Comparison of ENCODE assay signal across 2 cellular contexts in genomic region chr20:6836821-6837374, GRCh38.
TF ChIP-seq lines count a peak whose summit lies in the region.

No MANE protein-coding gene starts in this region.

TF ChIP-seq in GM23338, 12 proteins besides CTCF, POLR2A, EP300 and RAD21 (continued from another document):
- TF ChIP-seq ZNF462 (CRISPR knock-in tag; IDR thresholded peaks at IDR 0.05): no peak
- no peak for TF ChIP-seq ETS1 (IDR thresholded peaks at IDR 0.05)
- no peak for TF ChIP-seq EZH2phosphoT487 (IDR thresholded peaks at IDR 0.05; ENCODE audit: unreplicated experiment)
- TF ChIP-seq JUNB (IDR thresholded peaks at IDR 0.05; ENCODE audit: unreplicated experiment): no peak
- no peak for TF ChIP-seq EZH2 (IDR thresholded peaks at IDR 0.05; ENCODE audit: low read depth, unreplicated experiment)
- TF ChIP-seq REST (IDR thresholded peaks at IDR 0.05; ENCODE audit: unreplicated experiment): no peak
- TF ChIP-seq STAT1 (IDR thresholded peaks at IDR 0.05; ENCODE audit: unreplicated experiment): no peak
- TF ChIP-seq POLR2AphosphoS5 (IDR thresholded peaks at IDR 0.05; ENCODE audit: low read depth): no peak
- no peak for TF ChIP-seq ZNF114 (CRISPR knock-in tag; IDR thresholded peaks at IDR 0.05)
- no peak for TF ChIP-seq NANOG (IDR thresholded peaks at IDR 0.05; ENCODE audit: borderline replicate concordance)

TF ChIP-seq in GM12878, 131 proteins besides CTCF, POLR2A, EP300 and RAD21 (continued from another document and continues in another):
- TF ChIP-seq SKIL (IDR thresholded peaks at IDR 0.05; ENCODE audit: low read depth, poor library complexity, severe bottlenecking): peak; percentile 37
- TF ChIP-seq USF1 (IDR thresholded peaks at IDR 0.05; ENCODE audit: borderline replicate concordance, extremely low read length, insufficient read depth, low read depth, low read length): no peak
- TF ChIP-seq SIN3A (IDR thresholded peaks at IDR 0.05; ENCODE audit: low read depth, low read length): no peak
- peak; percentile 66 for TF ChIP-seq ATF7 (IDR thresholded peaks at IDR 0.05; ENCODE audit: low read depth)
- no peak for TF ChIP-seq TCF7 (IDR thresholded peaks at IDR 0.05; ENCODE audit: borderline replicate concordance)
- 0 out of 2 replicates have a peak, but pooled peaks have one; percentile 32 for TF ChIP-seq DPF2 (IDR thresholded peaks at IDR 0.05)
- no peak for TF ChIP-seq YY1 (IDR thresholded peaks at IDR 0.05; ENCODE audit: low read depth, low read length)
- no peak for TF ChIP-seq RFX5 (IDR thresholded peaks at IDR 0.05; ENCODE audit: low read depth, low read length)
- TF ChIP-seq TAF1 (IDR thresholded peaks at IDR 0.05; ENCODE audit: borderline replicate concordance, low read depth, low read length): no peak
- no peak for TF ChIP-seq ETV6 (conservative IDR thresholded peaks at IDR 0.05 in 1 of 2, IDR thresholded peaks at IDR 0.05 in 1 of 2; ENCODE audit: borderline replicate concordance in 1 of 2, low read depth in 1 of 2)
- no peak for TF ChIP-seq YBX1 (IDR thresholded peaks at IDR 0.05)
- no peak for TF ChIP-seq GABPA (IDR thresholded peaks at IDR 0.05; ENCODE audit: low read depth)
- TF ChIP-seq IKZF1 (conservative IDR thresholded peaks at IDR 0.05): peak; percentile 59; the same call in 1 of the 2 replicates
- no peak for TF ChIP-seq USF2 (IDR thresholded peaks at IDR 0.05; ENCODE audit: borderline replicate concordance, low read depth, low read length)
- TF ChIP-seq E2F8 (IDR thresholded peaks at IDR 0.05; ENCODE audit: low read depth, partially characterized antibody): peak; percentile 7
- no peak for TF ChIP-seq SUZ12 (IDR thresholded peaks at IDR 0.05; ENCODE audit: unreplicated experiment)
- no peak for TF ChIP-seq ZNF274 (IDR thresholded peaks at IDR 0.05; ENCODE audit: insufficient read depth, insufficient read length)
- no peak for TF ChIP-seq NBN (IDR thresholded peaks at IDR 0.05)
- TF ChIP-seq HDAC2 (IDR thresholded peaks at IDR 0.05): no peak
- peak; percentile 68; the same call in 1 of the 2 replicates for TF ChIP-seq MTA2 (IDR thresholded peaks at IDR 0.05; ENCODE audit: low read depth)
- TF ChIP-seq ZBTB11 (CRISPR knock-in tag; IDR thresholded peaks at IDR 0.05): no peak
- no peak; the same call in 1 of the 2 replicates for TF ChIP-seq BACH1 (IDR thresholded peaks at IDR 0.05; ENCODE audit: borderline replicate concordance)
- TF ChIP-seq MTA3 (IDR thresholded peaks at IDR 0.05; ENCODE audit: borderline replicate concordance, low read length): no peak
- TF ChIP-seq CHD2 (IDR thresholded peaks at IDR 0.05; ENCODE audit: borderline replicate concordance, low read depth, low read length): no peak
- 0 out of 2 replicates have a peak, but pooled peaks have one; percentile 24 for TF ChIP-seq PAX8 (IDR thresholded peaks at IDR 0.05)
- no peak for TF ChIP-seq NFIC (IDR thresholded peaks at IDR 0.05; ENCODE audit: low read depth, low read length)
- no peak for TF ChIP-seq EZH2 (IDR thresholded peaks at IDR 0.05; ENCODE audit: borderline replicate concordance, control insufficient read depth, low read depth, low read length)
- no peak for TF ChIP-seq KAT2A (conservative IDR thresholded peaks at IDR 0.05; ENCODE audit: control insufficient read depth, low read depth, low read length)
- no peak for TF ChIP-seq EED (IDR thresholded peaks at IDR 0.05; ENCODE audit: low read depth)
- TF ChIP-seq TBL1XR1 (IDR thresholded peaks at IDR 0.05; ENCODE audit: low read depth, low read length): no peak
- TF ChIP-seq PKNOX1 (IDR thresholded peaks at IDR 0.05): no peak
- TF ChIP-seq RELA (IDR thresholded peaks at IDR 0.05; ENCODE audit: borderline replicate concordance, partially characterized antibody): no peak
- TF ChIP-seq ZNF384 (IDR thresholded peaks at IDR 0.05; ENCODE audit: borderline replicate concordance, low read depth, low read length): peak; percentile 71
- no peak for TF ChIP-seq SRF (IDR thresholded peaks at IDR 0.05; ENCODE audit: low read depth in 2 of 2, low read length in 2 of 2)
- TF ChIP-seq IKZF2 (IDR thresholded peaks at IDR 0.05): peak in 1 of 2 experiments; percentile 28; a peak in 2 of 4 replicates
- no peak for TF ChIP-seq STAT3 (IDR thresholded peaks at IDR 0.05; ENCODE audit: low read depth, low read length)
- no peak for TF ChIP-seq HSF1 (IDR thresholded peaks at IDR 0.05; ENCODE audit: low read depth, low read length)
- TF ChIP-seq RELB (IDR thresholded peaks at IDR 0.05; ENCODE audit: low read depth): no peak; the same call in 1 of the 2 replicates
- peak; percentile 85 for TF ChIP-seq SMAD1 (IDR thresholded peaks at IDR 0.05; ENCODE audit: low read depth, partially characterized antibody)
- TF ChIP-seq NKRF (conservative IDR thresholded peaks at IDR 0.05): no peak
- TF ChIP-seq KLF5 (IDR thresholded peaks at IDR 0.05; ENCODE audit: partially characterized antibody): no peak
- TF ChIP-seq FOS (IDR thresholded peaks at IDR 0.05; ENCODE audit: borderline replicate concordance, extremely low read depth, insufficient read length): no peak
